In the genomic region with DNA sequence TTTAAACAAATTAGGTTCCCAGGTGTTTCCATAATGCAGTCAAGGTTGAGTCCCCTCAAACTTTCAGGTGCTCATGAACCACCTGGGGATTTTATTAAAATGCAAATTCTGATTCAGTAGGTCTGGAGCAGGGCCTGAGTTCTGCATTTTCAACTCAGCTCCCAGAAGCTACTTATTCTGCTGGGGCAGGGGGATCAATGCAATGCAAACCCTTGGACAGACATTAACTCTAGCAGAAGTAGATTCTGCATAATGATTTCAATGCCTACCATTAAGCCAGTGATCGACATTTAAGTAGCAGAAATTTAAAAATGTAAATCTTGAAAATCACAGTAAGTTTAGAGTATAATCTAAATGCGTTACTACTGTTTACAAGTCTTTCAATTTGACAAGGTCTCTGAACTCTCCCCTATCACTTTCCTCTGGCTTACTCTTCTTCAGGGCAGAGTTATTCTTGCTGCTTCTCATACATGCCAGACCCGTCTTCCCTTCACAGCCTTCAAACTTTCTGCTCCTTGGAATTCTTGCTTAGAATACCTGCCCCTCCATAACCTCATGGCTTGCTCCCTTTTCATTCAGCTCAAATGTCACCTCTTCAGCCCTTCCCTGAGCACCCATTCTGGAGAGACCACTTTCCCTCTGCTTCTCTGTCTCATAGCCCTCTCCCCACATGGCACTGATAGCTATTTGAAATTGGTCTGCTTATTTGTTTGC, we compare ENCODE assay signal across 19 cellular contexts. TPM values are rescaled to one million over a fixed set of nuclear protein-coding genes. Genes with fewer than 3 reads are reported as not detected.
A peak's percentile ranks its signal among the peaks of the same experiment; 100 is the strongest.
DNase-seq lines count a peak whose midpoint lies in the region; ATAC-seq and TF ChIP-seq lines count a peak whose summit lies in the region.
"Had no signal": no experiment of that assay in that cellular context is flagged by ENCODE, and none has a peak within 500 bp of the region (broad histone marks: within the 10 kb centered on the region; RNA-seq: fewer than 3 reads in every experiment).

No MANE protein-coding gene starts in this region.

- no peaks in the 10 kb centered on the region for H3K27me3 Mint-ChIP-seq in neural crest cell (ENCODE audit: low read depth)

- no peak for ATAC-seq in HG02763 (IDR thresholded peaks at IDR 0.05; ENCODE audit: unreplicated experiment)
- ATAC-seq: A549, PC-3 had no signal

- H3K4me3 ChIP-seq in H7 (ENCODE audit: insufficient read depth, low read depth, low read length), result no peak overlapping the region
- peak overlapping the region; percentile 49 for H3K4me3 ChIP-seq in iPS-18a (ENCODE audit: low read length)
- H3K4me3 ChIP-seq: A549, SK-N-MC had no signal

- DNase-seq in H7, result peak; percentile 36
- DNase-seq in RPMI8226, result peak; percentile 40
- no peak for DNase-seq in neural crest cell (ENCODE audit: low read depth, low spot score)
- DNase-seq in medulla oblongata (ENCODE audit: extremely low spot score), result no peak
- DNase-seq in NCI-H774 (lab: John Stamatoyannopoulos, UW), result no peak
- no peak for DNase-seq in kidney glomerular epithelial cell (lab: John Stamatoyannopoulos, UW)
- DNase-seq: AML-193; Calu3; GOT3; Karpas-422; NCI-H2029; NCI-H2171 treated with DMSO at 0.1 percent for 48 hours; NCI-H510A; NK-92 treated with Interleukin-12 subunit alpha and Interleukin-12 subunit beta, amount 100 ng/mL, for 24 hours; PC-3 had no signal

- no peak for TF ChIP-seq CTCF in neural crest cell (conservative IDR thresholded peaks at IDR 0.05)

- no peaks in the 10 kb centered on the region for H3K27me3 ChIP-seq in H7 (ENCODE audit: control insufficient read depth, insufficient read depth, low read length)
- no peaks in the 10 kb centered on the region for H3K27me3 ChIP-seq in iPS-18a (ENCODE audit: control insufficient read depth, insufficient read depth, low read length)

- H3K36me3 Mint-ChIP-seq in neural crest cell (ENCODE audit: low read depth), result no peaks in the 10 kb centered on the region

- peak overlapping the region; percentile 7 for H3K27ac ChIP-seq in iPS-18a (ENCODE audit: low read length)
- H3K27ac ChIP-seq: SK-N-MC had no signal

- peaks cover 37% of the 10 kb centered on the region for H3K4me1 ChIP-seq in iPS-18a (ENCODE audit: control insufficient read depth, low read depth, low read length)

- no peaks in the 10 kb centered on the region for H3K9me3 ChIP-seq in iPS-18a (ENCODE audit: control insufficient read depth, low read depth, low read length)
- H3K9me3 ChIP-seq: A549 had no signal

- H3K9ac ChIP-seq in iPS-18a (ENCODE audit: low read length), result peak overlapping the region; percentile 31

- no peaks in the 10 kb centered on the region for H3K9me3 Mint-ChIP-seq in neural crest cell

- peak overlapping the region; percentile 34 for H3K4me3 Mint-ChIP-seq in neural crest cell

- H3K27ac Mint-ChIP-seq in neural crest cell (ENCODE audit: unreplicated experiment), result peak overlapping the region; percentile 85

- peaks cover 51% of the 10 kb centered on the region for H3K4me1 Mint-ChIP-seq in neural crest cell

- peaks cover 5% of the 10 kb centered on the region for H3K36me3 ChIP-seq in H7 (replicated peaks; ENCODE audit: control insufficient read depth, insufficient read depth, low read length)
- no peaks in the 10 kb centered on the region for H3K36me3 ChIP-seq in iPS-18a (ENCODE audit: control insufficient read depth, low read depth, low read length)

RNA-seq across cellular contexts. Expression of a gene that starts 19.3 kb away (rescaled TPM):
- 546 and 887 TPM in 2 replicates for total RNA-seq in H7 (2014; rRNA removed; shearing (Covaris generic))
- total RNA-seq in neural crest cell, result 142 and 155 TPM in 2 replicates
- total RNA-seq: Calu3, PC-3 had no signal

RNA-seq across cellular contexts. Expression of a gene that starts 40.3 kb away (rescaled TPM):
- total RNA-seq in H7 (2014; rRNA removed; shearing (Covaris generic)), result 10.3 and 17.7 TPM in 2 replicates
- 0.86 and 1.1 TPM in 2 replicates for total RNA-seq in neural crest cell
- total RNA-seq: Calu3, PC-3 had no signal

Comparison
In these comparisons a context has a peak if more than half of its experiments do, and no peak if none do; other contexts are left out.
1. DNase-seq: peak in H7 (single experiment) and RPMI8226 (single experiment); none in neural crest cell (single experiment), medulla oblongata (single experiment), NCI-H774 (single experiment) and kidney glomerular epithelial cell (single experiment).